Comparison of ENCODE assay signal across 9 cellular contexts in genomic region chr21:33948951-33949444, GRCh38. TPM values are rescaled to one million over a fixed set of nuclear protein-coding genes. Genes with fewer than 3 reads are reported as not detected.
A peak's percentile ranks its signal among the peaks of the same experiment; 100 is the strongest.
DNase-seq lines count a peak whose midpoint lies in the region; ATAC-seq, FAIRE-seq and TF ChIP-seq lines count a peak whose summit lies in the region.
"Had no signal": no experiment of that assay in that cellular context is flagged by ENCODE, and none has a peak within 500 bp of the region (broad histone marks: within the 10 kb centered on the region; RNA-seq: fewer than 3 reads in every experiment).

No MANE protein-coding gene starts in this region.

- no peak for TF ChIP-seq CTCF in kidney (IDR thresholded peaks at IDR 0.05; ENCODE audit: borderline replicate concordance, extremely low read depth, insufficient read depth)

- H3K4me3 Mint-ChIP-seq in activated CD8-positive, alpha-beta memory T cell treated with anti-CD3 and anti-CD28 coated beads, Interleukin-2, amount 10 ng/mL, durations not matched to agents 7 days and 5 days: peak overlapping the region; percentile 67
- H3K4me3 Mint-ChIP-seq in activated CD4-positive, alpha-beta memory T cell treated with anti-CD3 and anti-CD28 coated beads for 36 hours: peak overlapping the region; percentile 62

- H3K4me1 Mint-ChIP-seq in activated CD8-positive, alpha-beta memory T cell treated with anti-CD3 and anti-CD28 coated beads, Interleukin-2, amount 10 ng/mL, durations not matched to agents 7 days and 5 days: peaks cover 81% of the 10 kb centered on the region
- H3K4me1 Mint-ChIP-seq in activated CD4-positive, alpha-beta memory T cell treated with anti-CD3 and anti-CD28 coated beads for 36 hours (ENCODE audit: low read depth): peaks cover 77% of the 10 kb centered on the region

- H3K27ac Mint-ChIP-seq in activated CD8-positive, alpha-beta memory T cell treated with anti-CD3 and anti-CD28 coated beads, Interleukin-2, amount 10 ng/mL, durations not matched to agents 7 days and 5 days: peak overlapping the region; percentile 98
- peak overlapping the region; percentile 97 for H3K27ac Mint-ChIP-seq in activated CD4-positive, alpha-beta memory T cell treated with anti-CD3 and anti-CD28 coated beads for 36 hours

- H3K9ac ChIP-seq in kidney (ENCODE audit: low read length in 2 of 2): no peak overlapping the region

- peaks cover 7% of the 10 kb centered on the region for H3K9me3 Mint-ChIP-seq in activated CD8-positive, alpha-beta memory T cell treated with anti-CD3 and anti-CD28 coated beads, Interleukin-2, amount 10 ng/mL, durations not matched to agents 7 days and 5 days (ENCODE audit: low read depth)
- H3K9me3 Mint-ChIP-seq in activated CD4-positive, alpha-beta memory T cell treated with anti-CD3 and anti-CD28 coated beads for 36 hours: peaks cover 11% of the 10 kb centered on the region

- intact Hi-C loops in activated CD4-positive, alpha-beta memory T cell treated with anti-CD3 and anti-CD28 coated beads for 36 hours (cut with micrococcal nuclease): loop anchor here (1.0 to 2.0 kb wide), 5 partner anchors 16 to 124 kb away; partner anchors contain the start of genes MRPS6 and SLC5A3
- intact Hi-C loops in kidney (cut with DNase I): no loop called here

- CTCF ChIA-PET in activated CD8-positive, alpha-beta memory T cell treated with anti-CD3 and anti-CD28 coated beads, Interleukin-2, amount 10 ng/mL, durations not matched to agents 7 days and 5 days (lab: Charles Lee): interaction anchor here (0.6 to 9.8 kb wide), 11 partner anchors 11 to 399 kb away, joined by 3 to 122 read pairs (median 6); no protein-coding TSS in a partner anchor
- CTCF ChIA-PET in activated CD4-positive, alpha-beta memory T cell treated with anti-CD3 and anti-CD28 coated beads for 36 hours (lab: Charles Lee): interaction anchor here (0.7 to 4.7 kb wide), 9 partner anchors 12 to 399 kb away, joined by 3 to 34 read pairs (median 7); partner anchors contain the start of genes MRPS6 and SLC5A3

- peak overlapping the region; percentile 89 to 94 for H3K27ac ChIP-seq in kidney (ENCODE audit: low read depth in 2 of 2, low read length in 2 of 2)
- H3K27ac ChIP-seq in temporal lobe (ENCODE audit: low read depth, low read length): peak overlapping the region; percentile 97

- H3K36me3 ChIP-seq in kidney (ENCODE audit: control insufficient read depth in 1 of 2, insufficient read depth in 2 of 2, low read length in 2 of 2): no peaks in the 10 kb centered on the region

- no peak overlapping the region for H3K4me3 ChIP-seq in kidney (ENCODE audit: low read length in 2 of 2)

- peak; percentile 1 for ATAC-seq in activated CD8-positive, alpha-beta memory T cell treated with anti-CD3 and anti-CD28 coated beads, Interleukin-2, amount 10 ng/mL, durations not matched to agents 7 days and 5 days
- ATAC-seq in HG03280 (IDR thresholded peaks at IDR 0.05; ENCODE audit: unreplicated experiment): no peak

- FAIRE-seq in kidney (lab: Jason Lieb, UNC): no peak

- peaks cover 65% of the 10 kb centered on the region for H3K36me3 Mint-ChIP-seq in activated CD8-positive, alpha-beta memory T cell treated with anti-CD3 and anti-CD28 coated beads, Interleukin-2, amount 10 ng/mL, durations not matched to agents 7 days and 5 days
- H3K36me3 Mint-ChIP-seq in activated CD4-positive, alpha-beta memory T cell treated with anti-CD3 and anti-CD28 coated beads for 36 hours: peaks cover 30% of the 10 kb centered on the region

- DNase-seq in activated CD8-positive, alpha-beta memory T cell treated with anti-CD3 and anti-CD28 coated beads, Interleukin-2, amount 10 ng/mL, durations not matched to agents 7 days and 5 days: no peak
- no peak for DNase-seq in activated CD8-positive, alpha-beta memory T cell treated with anti-CD3 and anti-CD28 coated beads for 24 hours
- DNase-seq in activated CD4-positive, alpha-beta memory T cell treated with anti-CD3 and anti-CD28 coated beads for 36 hours: no peak
- DNase-seq in kidney: no peak
- no peak for DNase-seq in DMS114 treated with DMSO at 0.1 percent for 48 hours (lab: John Stamatoyannopoulos, UW; ENCODE audit: unreplicated experiment)
- DNase-seq in KG1 (lab: John Stamatoyannopoulos, UW): no peak
- DNase-seq: kidney glomerular epithelial cell had no signal

- no peaks in the 10 kb centered on the region for H3K27me3 Mint-ChIP-seq in activated CD8-positive, alpha-beta memory T cell treated with anti-CD3 and anti-CD28 coated beads, Interleukin-2, amount 10 ng/mL, durations not matched to agents 7 days and 5 days
- peaks cover 4% of the 10 kb centered on the region for H3K27me3 Mint-ChIP-seq in activated CD4-positive, alpha-beta memory T cell treated with anti-CD3 and anti-CD28 coated beads for 36 hours

- H3K4me1 ChIP-seq in kidney (ENCODE audit: control insufficient read depth in 1 of 2, insufficient read depth in 1 of 2, low read depth in 1 of 2, low read length in 2 of 2): peaks cover 7 to 10% of the 10 kb centered on the region in 2 donors

- POLR2A ChIA-PET in activated CD4-positive, alpha-beta memory T cell treated with anti-CD3 and anti-CD28 coated beads for 36 hours (lab: Charles Lee): interaction anchor here (0.6 to 7.1 kb wide), 16 partner anchors 10 to 664 kb away, joined by 3 to 148 read pairs (median 6); partner anchors contain the start of genes MRPS6 and SLC5A3

- no peaks in the 10 kb centered on the region for H3K9me3 ChIP-seq in kidney (ENCODE audit: control insufficient read depth in 1 of 2, low read length in 2 of 2)

RNA-seq across cellular contexts. Expression of gene ATP5PO, which starts 33.4 kb away (rescaled TPM):
- total RNA-seq in activated CD8-positive, alpha-beta memory T cell treated with anti-CD3 and anti-CD28 coated beads, Interleukin-2, amount 10 ng/mL, durations not matched to agents 7 days and 5 days: 100 to 1,000 TPM; 186 to 205 TPM
- total RNA-seq in activated CD4-positive, alpha-beta memory T cell treated with anti-CD3 and anti-CD28 coated beads for 36 hours: 100 to 1,000 TPM; 208 to 210 TPM
- total RNA-seq in kidney (165 TPM), temporal lobe (139 TPM)
- polyA plus RNA-seq in kidney (ENCODE audit: insufficient read depth, low read depth, low replicate concordance): 693 TPM
